ENCODE assay signal across 1 cellular context in genomic region chr1:62608905-62609304, GRCh38.
A peak's percentile ranks its signal among the peaks of the same experiment; 100 is the strongest.
TF ChIP-seq lines count a peak whose summit lies in the region.

No MANE protein-coding gene starts in this region.

TF ChIP-seq in HepG2, 621 proteins besides CTCF, POLR2A, EP300 and RAD21 (continued from another document and continues in another):
- TF ChIP-seq HNF4G (IDR thresholded peaks at IDR 0.05; ENCODE audit: borderline replicate concordance, low read depth, low read length) (peak; percentile 84), HNF4G (CRISPR knock-in tag; IDR thresholded peaks at IDR 0.05; ENCODE audit: borderline replicate concordance, low read depth) (no peak), HOXD1 (CRISPR knock-in tag; IDR thresholded peaks at IDR 0.05) (no peak), GABPB1 (CRISPR knock-in tag; IDR thresholded peaks at IDR 0.05) (no peak), SRSF9 (IDR thresholded peaks at IDR 0.05; ENCODE audit: borderline replicate concordance, insufficient read depth, low read depth, low read length, poor library complexity, severe bottlenecking) (no peak), NR2F6 (IDR thresholded peaks at IDR 0.05) (peak; percentile 47; the same call in 1 of the 2 replicates), NR2F6 (CRISPR knock-in tag; IDR thresholded peaks at IDR 0.05) (no peak), SYNCRIP (IDR thresholded peaks at IDR 0.05; ENCODE audit: insufficient read depth, low read depth, low read length) (no peak), ZNF484 (CRISPR knock-in tag; IDR thresholded peaks at IDR 0.05; ENCODE audit: borderline replicate concordance, low read depth) (no peak), ZNF337 (CRISPR knock-in tag; IDR thresholded peaks at IDR 0.05; ENCODE audit: borderline replicate concordance, low read depth) (no peak), E2F5 (CRISPR knock-in tag; conservative IDR thresholded peaks at IDR 0.05) (no peak), TEAD2 (CRISPR knock-in tag; IDR thresholded peaks at IDR 0.05) (no peak), RARA (CRISPR knock-in tag; IDR thresholded peaks at IDR 0.05) (peak; percentile 52; the same call in 1 of the 2 replicates), TBL1XR1 (IDR thresholded peaks at IDR 0.05; ENCODE audit: borderline replicate concordance, low read length, partially characterized antibody) (no peak), KLF11 (CRISPR knock-in tag; IDR thresholded peaks at IDR 0.05) (no peak), ZNF564 (CRISPR knock-in tag; IDR thresholded peaks at IDR 0.05) (no peak), ZNF776 (CRISPR knock-in tag; IDR thresholded peaks at IDR 0.05) (no peak), CREM (IDR thresholded peaks at IDR 0.05) (peak; percentile 43; the same call in 1 of the 2 replicates), CREM (CRISPR knock-in tag; IDR thresholded peaks at IDR 0.05) (no peak), ZNF550 (CRISPR knock-in tag; IDR thresholded peaks at IDR 0.05; ENCODE audit: borderline replicate concordance) (no peak), GATAD2A (CRISPR knock-in tag; IDR thresholded peaks at IDR 0.05) (peak; percentile 65), MATR3 (CRISPR knock-in tag; IDR thresholded peaks at IDR 0.05) (no peak), HDAC2 (CRISPR knock-in tag; IDR thresholded peaks at IDR 0.05) (no peak), FOXK2 (IDR thresholded peaks at IDR 0.05) (no peak), FOXK1 (CRISPR knock-in tag; IDR thresholded peaks at IDR 0.05; ENCODE audit: borderline replicate concordance, low read depth) (no peak), ZNF761 (CRISPR knock-in tag; conservative IDR thresholded peaks at IDR 0.05) (no peak), HIC2 (CRISPR knock-in tag; IDR thresholded peaks at IDR 0.05; ENCODE audit: low read depth) (no peak), CENPBD1 (CRISPR knock-in tag; IDR thresholded peaks at IDR 0.05; ENCODE audit: borderline replicate concordance, low read depth) (no peak), ZNF644 (CRISPR knock-in tag; IDR thresholded peaks at IDR 0.05; ENCODE audit: low read depth) (0 out of 2 replicates have a peak, but pooled peaks have one; percentile 50), ZBTB34 (CRISPR knock-in tag; IDR thresholded peaks at IDR 0.05) (no peak), HNRNPLL (IDR thresholded peaks at IDR 0.05; ENCODE audit: low read depth, low read length, poor library complexity, severe bottlenecking) (no peak), KMT2B (CRISPR knock-in tag; IDR thresholded peaks at IDR 0.05) (no peak), ZNF552 (CRISPR knock-in tag; IDR thresholded peaks at IDR 0.05; ENCODE audit: borderline replicate concordance) (no peak), ZNF614 (CRISPR knock-in tag; IDR thresholded peaks at IDR 0.05; ENCODE audit: borderline replicate concordance) (no peak), CEBPG (CRISPR knock-in tag; IDR thresholded peaks at IDR 0.05) (peak; percentile 63), TBX2 (CRISPR knock-in tag; IDR thresholded peaks at IDR 0.05; ENCODE audit: borderline replicate concordance) (no peak)
- TF ChIP-seq, protein P1, sequence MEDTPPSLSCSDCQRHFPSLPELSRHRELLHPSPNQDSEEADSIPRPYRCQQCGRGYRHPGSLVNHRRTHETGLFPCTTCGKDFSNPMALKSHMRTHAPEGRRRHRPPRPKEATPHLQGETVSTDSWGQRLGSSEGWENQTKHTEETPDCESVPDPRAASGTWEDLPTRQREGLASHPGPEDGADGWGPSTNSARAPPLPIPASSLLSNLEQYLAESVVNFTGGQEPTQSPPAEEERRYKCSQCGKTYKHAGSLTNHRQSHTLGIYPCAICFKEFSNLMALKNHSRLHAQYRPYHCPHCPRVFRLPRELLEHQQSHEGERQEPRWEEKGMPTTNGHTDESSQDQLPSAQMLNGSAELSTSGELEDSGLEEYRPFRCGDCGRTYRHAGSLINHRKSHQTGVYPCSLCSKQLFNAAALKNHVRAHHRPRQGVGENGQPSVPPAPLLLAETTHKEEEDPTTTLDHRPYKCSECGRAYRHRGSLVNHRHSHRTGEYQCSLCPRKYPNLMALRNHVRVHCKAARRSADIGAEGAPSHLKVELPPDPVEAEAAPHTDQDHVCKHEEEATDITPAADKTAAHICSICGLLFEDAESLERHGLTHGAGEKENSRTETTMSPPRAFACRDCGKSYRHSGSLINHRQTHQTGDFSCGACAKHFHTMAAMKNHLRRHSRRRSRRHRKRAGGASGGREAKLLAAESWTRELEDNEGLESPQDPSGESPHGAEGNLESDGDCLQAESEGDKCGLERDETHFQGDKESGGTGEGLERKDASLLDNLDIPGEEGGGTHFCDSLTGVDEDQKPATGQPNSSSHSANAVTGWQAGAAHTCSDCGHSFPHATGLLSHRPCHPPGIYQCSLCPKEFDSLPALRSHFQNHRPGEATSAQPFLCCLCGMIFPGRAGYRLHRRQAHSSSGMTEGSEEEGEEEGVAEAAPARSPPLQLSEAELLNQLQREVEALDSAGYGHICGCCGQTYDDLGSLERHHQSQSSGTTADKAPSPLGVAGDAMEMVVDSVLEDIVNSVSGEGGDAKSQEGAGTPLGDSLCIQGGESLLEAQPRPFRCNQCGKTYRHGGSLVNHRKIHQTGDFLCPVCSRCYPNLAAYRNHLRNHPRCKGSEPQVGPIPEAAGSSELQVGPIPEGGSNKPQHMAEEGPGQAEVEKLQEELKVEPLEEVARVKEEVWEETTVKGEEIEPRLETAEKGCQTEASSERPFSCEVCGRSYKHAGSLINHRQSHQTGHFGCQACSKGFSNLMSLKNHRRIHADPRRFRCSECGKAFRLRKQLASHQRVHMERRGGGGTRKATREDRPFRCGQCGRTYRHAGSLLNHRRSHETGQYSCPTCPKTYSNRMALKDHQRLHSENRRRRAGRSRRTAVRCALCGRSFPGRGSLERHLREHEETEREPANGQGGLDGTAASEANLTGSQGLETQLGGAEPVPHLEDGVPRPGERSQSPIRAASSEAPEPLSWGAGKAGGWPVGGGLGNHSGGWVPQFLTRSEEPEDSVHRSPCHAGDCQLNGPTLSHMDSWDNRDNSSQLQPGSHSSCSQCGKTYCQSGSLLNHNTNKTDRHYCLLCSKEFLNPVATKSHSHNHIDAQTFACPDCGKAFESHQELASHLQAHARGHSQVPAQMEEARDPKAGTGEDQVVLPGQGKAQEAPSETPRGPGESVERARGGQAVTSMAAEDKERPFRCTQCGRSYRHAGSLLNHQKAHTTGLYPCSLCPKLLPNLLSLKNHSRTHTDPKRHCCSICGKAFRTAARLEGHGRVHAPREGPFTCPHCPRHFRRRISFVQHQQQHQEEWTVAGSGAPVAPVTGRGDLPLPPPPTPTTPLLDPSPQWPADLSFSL (CRISPR knock-in tag; IDR thresholded peaks at IDR 0.05): no peak
- TF ChIP-seq, protein P2, sequence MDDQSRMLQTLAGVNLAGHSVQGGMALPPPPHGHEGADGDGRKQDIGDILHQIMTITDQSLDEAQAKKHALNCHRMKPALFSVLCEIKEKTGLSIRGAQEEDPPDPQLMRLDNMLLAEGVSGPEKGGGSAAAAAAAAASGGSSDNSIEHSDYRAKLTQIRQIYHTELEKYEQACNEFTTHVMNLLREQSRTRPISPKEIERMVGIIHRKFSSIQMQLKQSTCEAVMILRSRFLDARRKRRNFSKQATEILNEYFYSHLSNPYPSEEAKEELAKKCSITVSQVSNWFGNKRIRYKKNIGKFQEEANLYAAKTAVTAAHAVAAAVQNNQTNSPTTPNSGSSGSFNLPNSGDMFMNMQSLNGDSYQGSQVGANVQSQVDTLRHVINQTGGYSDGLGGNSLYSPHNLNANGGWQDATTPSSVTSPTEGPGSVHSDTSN (CRISPR knock-in tag; IDR thresholded peaks at IDR 0.05; ENCODE audit: borderline replicate concordance): no peak
- TF ChIP-seq, protein P3, sequence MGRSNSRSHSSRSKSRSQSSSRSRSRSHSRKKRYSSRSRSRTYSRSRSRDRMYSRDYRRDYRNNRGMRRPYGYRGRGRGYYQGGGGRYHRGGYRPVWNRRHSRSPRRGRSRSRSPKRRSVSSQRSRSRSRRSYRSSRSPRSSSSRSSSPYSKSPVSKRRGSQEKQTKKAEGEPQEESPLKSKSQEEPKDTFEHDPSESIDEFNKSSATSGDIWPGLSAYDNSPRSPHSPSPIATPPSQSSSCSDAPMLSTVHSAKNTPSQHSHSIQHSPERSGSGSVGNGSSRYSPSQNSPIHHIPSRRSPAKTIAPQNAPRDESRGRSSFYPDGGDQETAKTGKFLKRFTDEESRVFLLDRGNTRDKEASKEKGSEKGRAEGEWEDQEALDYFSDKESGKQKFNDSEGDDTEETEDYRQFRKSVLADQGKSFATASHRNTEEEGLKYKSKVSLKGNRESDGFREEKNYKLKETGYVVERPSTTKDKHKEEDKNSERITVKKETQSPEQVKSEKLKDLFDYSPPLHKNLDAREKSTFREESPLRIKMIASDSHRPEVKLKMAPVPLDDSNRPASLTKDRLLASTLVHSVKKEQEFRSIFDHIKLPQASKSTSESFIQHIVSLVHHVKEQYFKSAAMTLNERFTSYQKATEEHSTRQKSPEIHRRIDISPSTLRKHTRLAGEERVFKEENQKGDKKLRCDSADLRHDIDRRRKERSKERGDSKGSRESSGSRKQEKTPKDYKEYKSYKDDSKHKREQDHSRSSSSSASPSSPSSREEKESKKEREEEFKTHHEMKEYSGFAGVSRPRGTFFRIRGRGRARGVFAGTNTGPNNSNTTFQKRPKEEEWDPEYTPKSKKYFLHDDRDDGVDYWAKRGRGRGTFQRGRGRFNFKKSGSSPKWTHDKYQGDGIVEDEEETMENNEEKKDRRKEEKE (IDR thresholded peaks at IDR 0.05): no peak
- TF ChIP-seq, protein P4, sequence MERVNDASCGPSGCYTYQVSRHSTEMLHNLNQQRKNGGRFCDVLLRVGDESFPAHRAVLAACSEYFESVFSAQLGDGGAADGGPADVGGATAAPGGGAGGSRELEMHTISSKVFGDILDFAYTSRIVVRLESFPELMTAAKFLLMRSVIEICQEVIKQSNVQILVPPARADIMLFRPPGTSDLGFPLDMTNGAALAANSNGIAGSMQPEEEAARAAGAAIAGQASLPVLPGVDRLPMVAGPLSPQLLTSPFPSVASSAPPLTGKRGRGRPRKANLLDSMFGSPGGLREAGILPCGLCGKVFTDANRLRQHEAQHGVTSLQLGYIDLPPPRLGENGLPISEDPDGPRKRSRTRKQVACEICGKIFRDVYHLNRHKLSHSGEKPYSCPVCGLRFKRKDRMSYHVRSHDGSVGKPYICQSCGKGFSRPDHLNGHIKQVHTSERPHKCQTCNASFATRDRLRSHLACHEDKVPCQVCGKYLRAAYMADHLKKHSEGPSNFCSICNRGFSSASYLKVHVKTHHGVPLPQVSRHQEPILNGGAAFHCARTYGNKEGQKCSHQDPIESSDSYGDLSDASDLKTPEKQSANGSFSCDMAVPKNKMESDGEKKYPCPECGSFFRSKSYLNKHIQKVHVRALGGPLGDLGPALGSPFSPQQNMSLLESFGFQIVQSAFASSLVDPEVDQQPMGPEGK (CRISPR knock-in tag; IDR thresholded peaks at IDR 0.05): no peak
- TF ChIP-seq, protein P5, sequence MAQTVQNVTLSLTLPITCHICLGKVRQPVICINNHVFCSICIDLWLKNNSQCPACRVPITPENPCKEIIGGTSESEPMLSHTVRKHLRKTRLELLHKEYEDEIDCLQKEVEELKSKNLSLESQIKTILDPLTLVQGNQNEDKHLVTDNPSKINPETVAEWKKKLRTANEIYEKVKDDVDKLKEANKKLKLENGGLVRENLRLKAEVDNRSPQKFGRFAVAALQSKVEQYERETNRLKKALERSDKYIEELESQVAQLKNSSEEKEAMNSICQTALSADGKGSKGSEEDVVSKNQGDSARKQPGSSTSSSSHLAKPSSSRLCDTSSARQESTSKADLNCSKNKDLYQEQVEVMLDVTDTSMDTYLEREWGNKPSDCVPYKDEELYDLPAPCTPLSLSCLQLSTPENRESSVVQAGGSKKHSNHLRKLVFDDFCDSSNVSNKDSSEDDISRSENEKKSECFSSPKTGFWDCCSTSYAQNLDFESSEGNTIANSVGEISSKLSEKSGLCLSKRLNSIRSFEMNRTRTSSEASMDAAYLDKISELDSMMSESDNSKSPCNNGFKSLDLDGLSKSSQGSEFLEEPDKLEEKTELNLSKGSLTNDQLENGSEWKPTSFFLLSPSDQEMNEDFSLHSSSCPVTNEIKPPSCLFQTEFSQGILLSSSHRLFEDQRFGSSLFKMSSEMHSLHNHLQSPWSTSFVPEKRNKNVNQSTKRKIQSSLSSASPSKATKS (CRISPR knock-in tag; IDR thresholded peaks at IDR 0.05): no peak
- TF ChIP-seq, protein P6, sequence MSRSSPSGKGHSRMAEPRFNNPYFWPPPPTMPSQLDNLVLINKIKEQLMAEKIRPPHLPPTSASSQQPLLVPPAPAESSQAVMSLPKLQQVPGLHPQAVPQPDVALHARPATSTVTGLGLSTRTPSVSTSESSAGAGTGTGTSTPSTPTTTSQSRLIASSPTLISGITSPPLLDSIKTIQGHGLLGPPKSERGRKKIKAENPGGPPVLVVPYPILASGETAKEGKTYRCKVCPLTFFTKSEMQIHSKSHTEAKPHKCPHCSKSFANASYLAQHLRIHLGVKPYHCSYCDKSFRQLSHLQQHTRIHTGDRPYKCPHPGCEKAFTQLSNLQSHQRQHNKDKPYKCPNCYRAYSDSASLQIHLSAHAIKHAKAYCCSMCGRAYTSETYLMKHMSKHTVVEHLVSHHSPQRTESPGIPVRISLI (CRISPR knock-in tag; IDR thresholded peaks at IDR 0.05; ENCODE audit: borderline replicate concordance): no peak
